1 cellular context compared by ENCODE assay signal in genomic region chr19:38697641-38698071, GRCh38.
TF ChIP-seq lines count a peak whose summit lies in the region.

No MANE protein-coding gene starts in this region.

TF ChIP-seq in H1, 55 proteins besides CTCF, POLR2A, EP300 and RAD21:
- TF ChIP-seq CHD1 (IDR thresholded peaks at IDR 0.05; ENCODE audit: low read depth, low read length) (no peak), CHD7 (IDR thresholded peaks at IDR 0.05; ENCODE audit: insufficient replicate concordance, low read length) (no peak), CBX8 (IDR thresholded peaks at IDR 0.05; ENCODE audit: borderline replicate concordance, low read depth, low read length) (no peak), BCL11A (IDR thresholded peaks at IDR 0.05; ENCODE audit: low read depth in 2 of 2, low read length in 2 of 2) (no peak), SIN3A (conservative IDR thresholded peaks at IDR 0.05 in 1 of 2, IDR thresholded peaks at IDR 0.05 in 1 of 2; ENCODE audit: low read depth in 1 of 2, low read length in 2 of 2) (no peak), NANOG (IDR thresholded peaks at IDR 0.05; ENCODE audit: insufficient read depth, low read depth, low read length, poor library complexity, severe bottlenecking) (no peak), JUND (IDR thresholded peaks at IDR 0.05; ENCODE audit: low read length) (no peak), TAF7 (optimal IDR thresholded peaks at IDR 0.05; ENCODE audit: borderline replicate concordance, low read depth, low read length) (no peak), ATF2 (IDR thresholded peaks at IDR 0.05; ENCODE audit: low read length) (no peak), CREB1 (IDR thresholded peaks at IDR 0.05) (no peak)
